Comparison of ENCODE assay signal across 21 cellular contexts in the genomic region with DNA sequence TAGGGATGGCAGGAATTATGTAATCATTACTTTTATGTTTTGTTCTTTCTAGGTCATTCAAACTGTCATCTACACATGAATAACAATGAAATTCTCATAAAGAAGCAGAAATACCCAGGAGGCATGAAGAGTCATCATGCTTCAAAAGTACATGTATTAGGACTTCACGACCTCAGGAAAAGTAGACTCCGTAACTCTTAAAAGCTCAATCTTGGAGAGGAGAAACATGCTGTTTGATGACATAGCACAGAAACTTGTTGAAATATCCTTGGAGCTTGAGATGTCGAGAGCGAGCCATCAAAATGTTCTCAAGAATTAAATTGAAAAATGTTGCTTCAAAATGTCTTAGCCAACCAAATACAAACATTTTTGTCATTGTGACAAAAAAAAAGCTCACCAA. TPM values are rescaled to one million over a fixed set of nuclear protein-coding genes. Genes with fewer than 3 reads are reported as not detected.
DNase-seq lines count a peak whose midpoint lies in the region; ATAC-seq and TF ChIP-seq lines count a peak whose summit lies in the region.
"Had no signal": no experiment of that assay in that cellular context is flagged by ENCODE, and none has a peak within 500 bp of the region (broad histone marks: within the 10 kb centered on the region; RNA-seq: fewer than 3 reads in every experiment).

No MANE protein-coding gene starts in this region.

- TF ChIP-seq CTCF in right atrium auricular region (IDR thresholded peaks at IDR 0.05), result no peak
- TF ChIP-seq CTCF in fibroblast of villous mesenchyme (IDR thresholded peaks at IDR 0.05; ENCODE audit: insufficient read depth, low read depth, low read length), result no peak

- intact Hi-C loops in left ventricle myocardium superior (cut with micrococcal nuclease) (no loop called here), left colon (cut with DNase I, micrococcal nuclease) (no loop called here)

- no peak overlapping the region for H3K9ac ChIP-seq in SK-N-MC (ENCODE audit: insufficient read length)
- H3K9ac ChIP-seq: BLaER1 treated with 17β-estradiol and CSF1 and Interleukin-3, amounts not matched to agents 10 nM and 100 nM had no signal

- H3K27ac ChIP-seq in right atrium auricular region (no peak overlapping the region), SK-N-MC (peak overlapping the region; percentile 25; the same call in 1 of the 2 replicates)
- H3K27ac ChIP-seq: A549; BLaER1 treated with 17β-estradiol and CSF1 and Interleukin-3, amounts not matched to agents 10 nM and 100 nM had no signal

- H3K4me3 ChIP-seq in right atrium auricular region (no peak overlapping the region), SK-N-MC (peak overlapping the region; percentile 51), fibroblast of villous mesenchyme (ENCODE audit: low read depth, low read length) (no peak overlapping the region)
- H3K4me3 ChIP-seq: A549; BLaER1 treated with 17β-estradiol and CSF1 and Interleukin-3, amounts not matched to agents 10 nM and 100 nM; HAP-1 had no signal

- no peaks in the 10 kb centered on the region for H3K4me1 ChIP-seq in right atrium auricular region
- H3K4me1 ChIP-seq: A549, HAP-1 had no signal

- no peaks in the 10 kb centered on the region for H3K27me3 ChIP-seq in right atrium auricular region
- H3K27me3 ChIP-seq: BLaER1 treated with 17β-estradiol and CSF1 and Interleukin-3, amounts not matched to agents 10 nM and 100 nM had no signal

- DNase-seq in left ventricle myocardium superior (no peak), right atrium auricular region (ENCODE audit: low spot score) (no peak), SK-N-MC (ENCODE audit: low read depth, low spot score) (peak; percentile 44), fibroblast of villous mesenchyme (ENCODE audit: low read depth) (peak; percentile 11), left colon (no peak), DMS53 (lab: John Stamatoyannopoulos, UW) (no peak)
- DNase-seq: AML-193; CD4-positive, alpha-beta T cell; GOT3; KBM-7; NCI-H1105; NCI-H1436 treated with DMSO at 0.1 percent for 48 hours; NCI-H187 treated with DMSO at 0.1 percent for 48 hours; NCI-H2107; NCI-H446 treated with DMSO at 0.1 percent for 48 hours; NCI-H526 had no signal

- ATAC-seq in left ventricle myocardium superior, result peak; percentile 40
- ATAC-seq in left colon, result no peak
- no peak for ATAC-seq in GM21529 (IDR thresholded peaks at IDR 0.05; ENCODE audit: unreplicated experiment)
- ATAC-seq: A549, SK-N-SH treated with all-trans-retinoic acid at 6 μM for 48 hours had no signal

- no peaks in the 10 kb centered on the region for H3K9me3 ChIP-seq in right atrium auricular region
- H3K9me3 ChIP-seq in SK-N-MC (ENCODE audit: low read depth, low read length), result no peaks in the 10 kb centered on the region
- H3K9me3 ChIP-seq: A549, HAP-1 had no signal

- H3K36me3 ChIP-seq in right atrium auricular region, result no peaks in the 10 kb centered on the region
- no peaks in the 10 kb centered on the region for H3K36me3 ChIP-seq in SK-N-MC (ENCODE audit: insufficient read depth, low read length)
- H3K36me3 ChIP-seq: BLaER1 treated with 17β-estradiol and CSF1 and Interleukin-3, amounts not matched to agents 10 nM and 100 nM; HAP-1 had no signal

RNA-seq across cellular contexts. Expression of a gene that starts 28.3 kb away (rescaled TPM):
- 1.3 TPM for total RNA-seq in left ventricle myocardium superior
- total RNA-seq in right atrium auricular region, result 1 to 10 TPM; 1.1 to 2.6 TPM
- total RNA-seq in fibroblast of villous mesenchyme, result 0.97 and 1.3 TPM in 2 replicates
- total RNA-seq in left colon, result 1 to 10 TPM; 6.3 to 7.3 TPM

Comparison
In these comparisons a context has a peak if more than half of its experiments do, and no peak if none do; other contexts are left out.
1. DNase-seq: peak in SK-N-MC (single experiment) and fibroblast of villous mesenchyme (single experiment); none in left ventricle myocardium superior (single experiment), right atrium auricular region (single experiment), left colon (0 of 2) and DMS53 (single experiment).